ENCODE assay signal across 1 cellular context in genomic region chr7:38975944-38976392, GRCh38.
TF ChIP-seq lines count a peak whose summit lies in the region.

No MANE protein-coding gene starts in this region.

TF ChIP-seq in K562, 482 proteins besides CTCF, POLR2A, EP300 and RAD21:
- TF ChIP-seq, protein P1, sequence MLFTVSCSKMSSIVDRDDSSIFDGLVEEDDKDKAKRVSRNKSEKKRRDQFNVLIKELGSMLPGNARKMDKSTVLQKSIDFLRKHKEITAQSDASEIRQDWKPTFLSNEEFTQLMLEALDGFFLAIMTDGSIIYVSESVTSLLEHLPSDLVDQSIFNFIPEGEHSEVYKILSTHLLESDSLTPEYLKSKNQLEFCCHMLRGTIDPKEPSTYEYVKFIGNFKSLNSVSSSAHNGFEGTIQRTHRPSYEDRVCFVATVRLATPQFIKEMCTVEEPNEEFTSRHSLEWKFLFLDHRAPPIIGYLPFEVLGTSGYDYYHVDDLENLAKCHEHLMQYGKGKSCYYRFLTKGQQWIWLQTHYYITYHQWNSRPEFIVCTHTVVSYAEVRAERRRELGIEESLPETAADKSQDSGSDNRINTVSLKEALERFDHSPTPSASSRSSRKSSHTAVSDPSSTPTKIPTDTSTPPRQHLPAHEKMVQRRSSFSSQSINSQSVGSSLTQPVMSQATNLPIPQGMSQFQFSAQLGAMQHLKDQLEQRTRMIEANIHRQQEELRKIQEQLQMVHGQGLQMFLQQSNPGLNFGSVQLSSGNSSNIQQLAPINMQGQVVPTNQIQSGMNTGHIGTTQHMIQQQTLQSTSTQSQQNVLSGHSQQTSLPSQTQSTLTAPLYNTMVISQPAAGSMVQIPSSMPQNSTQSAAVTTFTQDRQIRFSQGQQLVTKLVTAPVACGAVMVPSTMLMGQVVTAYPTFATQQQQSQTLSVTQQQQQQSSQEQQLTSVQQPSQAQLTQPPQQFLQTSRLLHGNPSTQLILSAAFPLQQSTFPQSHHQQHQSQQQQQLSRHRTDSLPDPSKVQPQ (CRISPR knock-in tag; IDR thresholded peaks at IDR 0.05; ENCODE audit: borderline replicate concordance): no peak
- TF ChIP-seq EGR1 (conservative IDR thresholded peaks at IDR 0.05): 0 out of 2 replicates have a peak, but pooled peaks have one; percentile 7
